Comparison of ENCODE assay signal across 1 cellular context in the genomic region with DNA sequence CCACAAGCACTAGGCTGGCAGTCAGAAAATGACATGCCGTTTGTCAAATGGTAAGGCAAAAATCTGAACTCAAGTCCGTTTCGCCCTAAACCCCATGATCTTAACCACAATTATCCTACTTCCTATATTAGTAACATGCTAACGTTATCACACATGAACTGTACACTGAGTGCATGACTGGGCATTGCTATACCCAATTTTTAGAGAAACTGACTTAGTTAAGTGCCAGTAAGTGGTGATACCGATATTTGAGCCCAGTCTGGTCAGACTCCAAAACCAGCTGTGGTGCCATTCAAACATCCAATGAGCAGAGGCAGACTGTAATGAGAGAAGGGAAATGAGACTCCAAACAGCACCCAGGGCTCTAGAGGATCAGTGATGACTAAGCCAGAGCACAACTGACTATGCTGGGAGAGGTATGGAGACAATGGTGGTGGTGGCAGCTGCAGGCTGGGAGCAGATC.
TF ChIP-seq lines count a peak whose summit lies in the region.

No MANE protein-coding gene starts in this region.

TF ChIP-seq in IMR-90, 13 proteins besides CTCF, POLR2A, EP300 and RAD21 (continued from another document):
- TF ChIP-seq ELK1 (IDR thresholded peaks at IDR 0.05; ENCODE audit: borderline replicate concordance, low read depth, low read length) (no peak), SMC3 (IDR thresholded peaks at IDR 0.05; ENCODE audit: low read depth, low read length) (no peak), CHD1 (IDR thresholded peaks at IDR 0.05; ENCODE audit: low read depth, low read length) (no peak), RFX5 (IDR thresholded peaks at IDR 0.05; ENCODE audit: low read depth, low read length) (no peak)
